8 cellular contexts compared by ENCODE assay signal in genomic region chr18:47595816-47596501, GRCh38.
A peak's percentile ranks its signal among the peaks of the same experiment; 100 is the strongest.
DNase-seq lines count a peak whose midpoint lies in the region; ATAC-seq and TF ChIP-seq lines count a peak whose summit lies in the region.

No MANE protein-coding gene starts in this region.

- H3K27me3 ChIP-seq in right lobe of liver (no peaks in the 10 kb centered on the region), suprapubic skin (peaks cover 17% of the 10 kb centered on the region)

- peak; percentile 15 for DNase-seq in Daoy (ENCODE audit: low read depth)
- DNase-seq in HFFc6 = no peak
- peak; percentile 33 for DNase-seq in UCSD-AML1 (lab: John Stamatoyannopoulos, UW; ENCODE audit: unreplicated experiment)
- no peak for DNase-seq in right lobe of liver
- DNase-seq in hippocampal formation (lab: John Stamatoyannopoulos, UW) = no peak
- no peak for DNase-seq in suprapubic skin (ENCODE audit: low spot score in 2 of 2)
- DNase-seq in mucosa of gallbladder (ENCODE audit: low spot score) = no peak

- H3K4me1 Mint-ChIP-seq in HFFc6 (ENCODE audit: low read depth) = no peaks in the 10 kb centered on the region

- no peak overlapping the region for H3K4me3 Mint-ChIP-seq in HFFc6

- peak; percentile 61 for TF ChIP-seq CTCF in HFFc6 (IDR thresholded peaks at IDR 0.05)
- TF ChIP-seq CTCF in right lobe of liver (IDR thresholded peaks at IDR 0.05) = peak in 3 of 4 donors; percentile 11 to 29 (median 14)
- TF ChIP-seq CTCF in suprapubic skin (IDR thresholded peaks at IDR 0.05) = no peak

- 0% methylated on average over 2 of the region's 2 CpGs for WGBS in right lobe of liver (ENCODE audit: insufficient coverage, low coverage, low lambda C conversion rate, missing lambda C conversion rate)
- WGBS in suprapubic skin = 7% methylated on average over 2 of the region's 2 CpGs

- H3K4me1 ChIP-seq in right lobe of liver (no peaks in the 10 kb centered on the region), suprapubic skin (no peaks in the 10 kb centered on the region)

- intact Hi-C loops in right lobe of liver (cut with DNase I) = no loop called here

- H3K36me3 ChIP-seq in right lobe of liver (no peaks in the 10 kb centered on the region), suprapubic skin (no peaks in the 10 kb centered on the region)

- no peak for TF ChIP-seq EP300 in suprapubic skin (IDR thresholded peaks at IDR 0.05)

- peaks cover 9% of the 10 kb centered on the region; the same call in 1 of the 2 replicates for H3K27me3 Mint-ChIP-seq in HFFc6 (ENCODE audit: insufficient read depth)

- H3K27ac Mint-ChIP-seq in HFFc6 = no peak overlapping the region

- no peak overlapping the region for H3K27ac ChIP-seq in right lobe of liver
- no peak overlapping the region for H3K27ac ChIP-seq in suprapubic skin

- TF ChIP-seq POLR2A in right lobe of liver (IDR thresholded peaks at IDR 0.05) (no peak), suprapubic skin (IDR thresholded peaks at IDR 0.05) (no peak)

- H3K9me3 ChIP-seq in right lobe of liver (no peaks in the 10 kb centered on the region), suprapubic skin (no peaks in the 10 kb centered on the region)

- H3K36me3 Mint-ChIP-seq in HFFc6 (ENCODE audit: low read depth) = no peaks in the 10 kb centered on the region

- H3K4me3 ChIP-seq in right lobe of liver = no peak overlapping the region
- no peak overlapping the region for H3K4me3 ChIP-seq in suprapubic skin

- peaks cover 33% of the 10 kb centered on the region for H3K9me3 Mint-ChIP-seq in HFFc6

- no peak for ATAC-seq in right lobe of liver
- no peak for ATAC-seq in HG03097 (IDR thresholded peaks at IDR 0.05; ENCODE audit: low FRiP score, unreplicated experiment)

Comparison
In these comparisons a context has a peak if more than half of its experiments do, and no peak if none do; other contexts are left out.
1. DNase-seq: peak in Daoy (single experiment) and UCSD-AML1 (single experiment); none in HFFc6 (single experiment), right lobe of liver (0 of 3), hippocampal formation (0 of 2), suprapubic skin (0 of 2) and mucosa of gallbladder (single experiment).
2. CTCF ChIP-seq: peak in HFFc6 (single experiment) and right lobe of liver (3 of 4); none in suprapubic skin (0 of 2).